Comparison of ENCODE assay signal across 17 cellular contexts in the genomic region with DNA sequence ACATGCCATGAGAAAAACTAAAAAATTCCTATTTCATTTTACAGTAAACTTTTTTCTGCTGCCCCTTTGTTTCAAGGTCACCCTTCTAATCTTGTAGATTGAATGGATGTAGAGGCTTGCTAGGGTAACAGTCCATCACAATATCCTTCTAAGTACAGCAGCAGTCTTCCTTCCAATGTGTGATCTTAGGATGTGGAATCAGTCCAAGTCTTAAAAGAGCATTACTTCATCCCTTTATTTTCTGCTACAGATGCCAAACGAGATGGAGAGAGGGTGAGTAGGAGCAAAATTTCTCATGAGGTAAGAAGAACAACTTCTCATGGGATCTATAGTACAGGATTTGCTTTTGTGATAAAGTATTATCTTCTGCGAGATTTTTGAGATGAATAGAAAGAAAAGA. TPM values are rescaled to one million over a fixed set of nuclear protein-coding genes. Genes with fewer than 3 reads are reported as not detected.
DNase-seq lines count a peak whose midpoint lies in the region; ATAC-seq, FAIRE-seq and TF ChIP-seq lines count a peak whose summit lies in the region.
"Had no signal": no experiment of that assay in that cellular context is flagged by ENCODE, and none has a peak within 500 bp of the region (broad histone marks: within the 10 kb centered on the region; RNA-seq: fewer than 3 reads in every experiment).

No MANE protein-coding gene starts in this region.

- H3K27me3 ChIP-seq in IMR-90 (ENCODE audit: control insufficient read depth, insufficient read depth, low read length) (no peaks in the 10 kb centered on the region; the same call in 1 of the 2 replicates), endothelial cell of umbilical vein (ENCODE audit: control insufficient read depth in 2 of 2, insufficient read depth in 2 of 2, low read length in 2 of 2) (no peaks in the 10 kb centered on the region), right cardiac atrium (ENCODE audit: control insufficient read depth, insufficient read depth) (no peaks in the 10 kb centered on the region), suprapubic skin (no peaks in the 10 kb centered on the region), endodermal cell (ENCODE audit: control insufficient read depth, insufficient read depth, low read length, poor library complexity, severe bottlenecking) (peaks cover 12% of the 10 kb centered on the region)
- H3K27me3 ChIP-seq: colonic mucosa, tibial nerve had no signal

- H3K4me1 ChIP-seq in IMR-90 (ENCODE audit: control insufficient read depth, insufficient read depth, low read length) = peaks cover 2% of the 10 kb centered on the region
- peaks cover 26% of the 10 kb centered on the region for H3K4me1 ChIP-seq in endothelial cell of umbilical vein (ENCODE audit: control insufficient read depth, extremely low read depth, insufficient read depth, low read length)
- peaks cover 2% of the 10 kb centered on the region for H3K4me1 ChIP-seq in right cardiac atrium (ENCODE audit: control insufficient read depth, insufficient read depth, low read length)
- peaks cover 24% of the 10 kb centered on the region for H3K4me1 ChIP-seq in suprapubic skin
- peaks cover 4% of the 10 kb centered on the region for H3K4me1 ChIP-seq in endodermal cell (ENCODE audit: control insufficient read depth, insufficient read depth, low read length)
- H3K4me1 ChIP-seq: colonic mucosa had no signal

- ATAC-seq in IMR-90 (ENCODE audit: low read depth) (no peak; the same call in 1 of the 2 replicates), right cardiac atrium (peak; percentile 54 to 71)

- H3K79me1 ChIP-seq in IMR-90 (ENCODE audit: low read depth in 1 of 2, low read length in 2 of 2) = no peaks in the 10 kb centered on the region

- H2AK9ac ChIP-seq in IMR-90 (replicated peaks; ENCODE audit: low read depth, low read length, poor library complexity) = no peak overlapping the region

- H4K5ac ChIP-seq in IMR-90 (ENCODE audit: low read depth, low read length) = no peak overlapping the region

- peaks cover 6% of the 10 kb centered on the region for H3K4me1 Mint-ChIP-seq in endodermal cell
- no peaks in the 10 kb centered on the region for H3K4me1 Mint-ChIP-seq in activated T-helper 1 cell treated with anti-CD3 and anti-CD28 coated beads, Interleukin-12 subunit alpha, Interleukin-12 subunit beta, Interleukin-2, Interleukin-4 antibody, amounts not matched to agents 30 ng/mL and 10 ng/mL and 1 ng/mL, durations not matched to agents 14 hours and 24 hours and 36 hours (ENCODE audit: low read depth)

- H3K18ac ChIP-seq in IMR-90 (ENCODE audit: low read depth, low read length) = no peak overlapping the region

- H3K9me3 ChIP-seq in IMR-90 (ENCODE audit: control insufficient read depth, insufficient read depth, low read length) = peaks cover 3% of the 10 kb centered on the region
- no peaks in the 10 kb centered on the region for H3K9me3 ChIP-seq in endothelial cell of umbilical vein (replicated peaks; ENCODE audit: control insufficient read depth, insufficient read depth, low read length)
- H3K9me3 ChIP-seq in right cardiac atrium (ENCODE audit: control insufficient read depth, low read length) = peaks cover 4% of the 10 kb centered on the region
- no peaks in the 10 kb centered on the region for H3K9me3 ChIP-seq in suprapubic skin
- H3K9me3 ChIP-seq in endodermal cell (ENCODE audit: control insufficient read depth, low read length) = peaks cover 12% of the 10 kb centered on the region
- H3K9me3 ChIP-seq: colonic mucosa had no signal

- no peak for TF ChIP-seq RAD21 in IMR-90 (IDR thresholded peaks at IDR 0.05; ENCODE audit: low read length)

- TF ChIP-seq CTCF in IMR-90 (conservative IDR thresholded peaks at IDR 0.05; ENCODE audit: low read depth, low read length) (no peak), endothelial cell of umbilical vein (IDR thresholded peaks at IDR 0.05; ENCODE audit: extremely low read depth in 1 of 2, insufficient read depth in 1 of 2, low read depth in 1 of 2, low read length in 2 of 2) (no peak), suprapubic skin (IDR thresholded peaks at IDR 0.05) (no peak), endodermal cell (conservative IDR thresholded peaks at IDR 0.05) (no peak)

- H3K27ac ChIP-seq in IMR-90 (ENCODE audit: insufficient read depth, low read length) (no peak overlapping the region), endothelial cell of umbilical vein (ENCODE audit: insufficient read depth, low read depth, low read length) (no peak overlapping the region), right cardiac atrium (ENCODE audit: low read length) (no peak overlapping the region), suprapubic skin (peak overlapping the region; percentile 53), endodermal cell (ENCODE audit: low read depth, low read length) (no peak overlapping the region)
- H3K27ac ChIP-seq: colonic mucosa had no signal

- intact Hi-C loops in IMR-90 (cut with micrococcal nuclease) = no loop called here
- intact Hi-C loops in endothelial cell of umbilical vein (cut with micrococcal nuclease) = loop anchor here (5.0 kb wide), 1 partner anchor 68 kb away; no protein-coding TSS in a partner anchor
- intact Hi-C loops in right cardiac atrium (cut with DNase I) = loop anchor here in 1 of 4 donors (10.0 kb wide), 1 partner anchor 60 kb away; no protein-coding TSS in a partner anchor
- intact Hi-C loops in activated T-helper 1 cell treated with anti-CD3 and anti-CD28 coated beads, Interleukin-12 subunit alpha, Interleukin-12 subunit beta, Interleukin-2, Interleukin-4 antibody, amounts not matched to agents 30 ng/mL and 10 ng/mL and 1 ng/mL, durations not matched to agents 14 hours and 24 hours and 36 hours (cut with micrococcal nuclease) = no loop called here

- POLR2A ChIA-PET in IMR-90 (lab: Charles Lee; ENCODE audit: unreplicated experiment) (no interaction called here), endothelial cell of umbilical vein (lab: Charles Lee) (no interaction called here)

- H3K9me1 ChIP-seq in IMR-90 (ENCODE audit: insufficient read depth, low read length) (no peaks in the 10 kb centered on the region), endothelial cell of umbilical vein (replicated peaks; ENCODE audit: control insufficient read depth, extremely low read depth, insufficient read depth, low read length) (no peaks in the 10 kb centered on the region)

- no peak overlapping the region for H3K4ac ChIP-seq in IMR-90 (ENCODE audit: low read depth, low read length)

- in situ Hi-C loops in IMR-90 (cut with MboI; ENCODE audit: low sequenced_read_pairs) (no loop called here), ACHN (cut with HindIII; ENCODE audit: low pct_ligation_motif_present, low pct_unique_long_range_greater_than_20kb, low sequenced_read_pairs) (no loop called here)

- H3K9ac ChIP-seq in IMR-90 (ENCODE audit: low read depth, low read length) = no peak overlapping the region
- no peak overlapping the region for H3K9ac ChIP-seq in endothelial cell of umbilical vein (replicated peaks; ENCODE audit: extremely low read depth, insufficient read depth, low read length)
- no peak overlapping the region for H3K9ac ChIP-seq in endodermal cell (ENCODE audit: extremely low read depth, low read length, poor library complexity, severe bottlenecking)

- no peak overlapping the region for H2BK15ac ChIP-seq in IMR-90 (ENCODE audit: low read depth, low read length)

- H3K27ac Mint-ChIP-seq in endodermal cell = no peak overlapping the region
- H3K27ac Mint-ChIP-seq in activated T-helper 1 cell treated with anti-CD3 and anti-CD28 coated beads, Interleukin-12 subunit alpha, Interleukin-12 subunit beta, Interleukin-2, Interleukin-4 antibody, amounts not matched to agents 30 ng/mL and 10 ng/mL and 1 ng/mL, durations not matched to agents 14 hours and 24 hours and 36 hours = no peak overlapping the region
- H3K27ac Mint-ChIP-seq: activated T-helper 2 cell treated with anti-CD3 and anti-CD28 coated beads, Interferon-gamma antibody, Interleukin-2, Interleukin-4, amounts not matched to agents 10 μg/mL and 5 μg/mL and 100 μg/mL, durations not matched to agents 14 hours and 24 hours and 36 hours had no signal

- H4K91ac ChIP-seq in IMR-90 (ENCODE audit: insufficient read depth, low read depth, low read length) = no peak overlapping the region

- no peak overlapping the region for H3K4me2 ChIP-seq in IMR-90 (ENCODE audit: low read depth, low read length)
- H3K4me2 ChIP-seq in endothelial cell of umbilical vein (ENCODE audit: insufficient read depth, low read length) = no peak overlapping the region

- no peak overlapping the region for H2BK20ac ChIP-seq in IMR-90 (ENCODE audit: low read depth, low read length)

- no peaks in the 10 kb centered on the region for H3K36me3 ChIP-seq in IMR-90 (ENCODE audit: control insufficient read depth, insufficient read depth, low read length)
- H3K36me3 ChIP-seq in endothelial cell of umbilical vein (ENCODE audit: control insufficient read depth in 2 of 2, extremely low read depth in 1 of 2, insufficient read depth in 2 of 2, low read length in 2 of 2) = no peaks in the 10 kb centered on the region
- H3K36me3 ChIP-seq in suprapubic skin = no peaks in the 10 kb centered on the region
- H3K36me3 ChIP-seq in endodermal cell (ENCODE audit: control insufficient read depth, insufficient read depth, low read length) = no peaks in the 10 kb centered on the region
- H3K36me3 ChIP-seq: colonic mucosa, tibial nerve had no signal

- WGBS in IMR-90 (ENCODE audit: extremely low coverage in 2 of 2, insufficient read length in 1 of 2), 2 experiments = no CpG with 5 or more reads among the region's 2 CpGs
- WGBS in right cardiac atrium = 31% methylated on average over 2 of the region's 2 CpGs
- WGBS in suprapubic skin = 32% methylated on average over 2 of the region's 2 CpGs
- 93 to 95% methylated on average over 2 of the region's 2 CpGs for WGBS in endodermal cell (ENCODE audit: insufficient coverage in 1 of 2, insufficient read length in 1 of 2), 2 experiments

- H4K8ac ChIP-seq in IMR-90 (ENCODE audit: low read depth in 2 of 2, low read length in 2 of 2) = no peak overlapping the region

- TF ChIP-seq POLR2A in IMR-90 (IDR thresholded peaks at IDR 0.05; ENCODE audit: low read depth, low read length) (no peak), endothelial cell of umbilical vein (IDR thresholded peaks at IDR 0.05; ENCODE audit: low read depth, low read length) (no peak), suprapubic skin (IDR thresholded peaks at IDR 0.05) (no peak)

- dilution Hi-C loops in IMR-90 (cut with HindIII; ENCODE audit: low sequenced_read_pairs, unreplicated experiment) = no loop called here
- dilution Hi-C loops in endothelial cell of umbilical vein (cut with MboI; ENCODE audit: extremely low pct_ligation_motif_present, low sequenced_read_pairs) = no loop called here

- no peaks in the 10 kb centered on the region for H3K27me3 Mint-ChIP-seq in endodermal cell (ENCODE audit: insufficient read depth)
- H3K27me3 Mint-ChIP-seq in activated T-helper 1 cell treated with anti-CD3 and anti-CD28 coated beads, Interleukin-12 subunit alpha, Interleukin-12 subunit beta, Interleukin-2, Interleukin-4 antibody, amounts not matched to agents 30 ng/mL and 10 ng/mL and 1 ng/mL, durations not matched to agents 14 hours and 24 hours and 36 hours (ENCODE audit: insufficient read depth) = peaks cover 13% of the 10 kb centered on the region

- H2BK5ac ChIP-seq in IMR-90 (ENCODE audit: low read depth, low read length, poor library complexity, severe bottlenecking) = no peak overlapping the region

- no peaks in the 10 kb centered on the region for H3K36me3 Mint-ChIP-seq in endodermal cell (ENCODE audit: low read depth)
- H3K36me3 Mint-ChIP-seq in activated T-helper 1 cell treated with anti-CD3 and anti-CD28 coated beads, Interleukin-12 subunit alpha, Interleukin-12 subunit beta, Interleukin-2, Interleukin-4 antibody, amounts not matched to agents 30 ng/mL and 10 ng/mL and 1 ng/mL, durations not matched to agents 14 hours and 24 hours and 36 hours (ENCODE audit: low read depth) = no peaks in the 10 kb centered on the region

- FAIRE-seq in endothelial cell of umbilical vein (lab: Jason Lieb, UNC) = no peak
- FAIRE-seq: GM18507 had no signal

- H3K23ac ChIP-seq in IMR-90 (ENCODE audit: low read depth, low read length) = no peak overlapping the region

- BruUV-seq in IMR-90 (replicated peaks; lab: Mats Ljungman, UMichigan) (no TSS peak), endothelial cell of umbilical vein (replicated peaks; lab: Mats Ljungman, UMichigan) (no TSS peak)

- no peak overlapping the region for H3K4me3 Mint-ChIP-seq in endodermal cell
- no peak overlapping the region for H3K4me3 Mint-ChIP-seq in activated T-helper 1 cell treated with anti-CD3 and anti-CD28 coated beads, Interleukin-12 subunit alpha, Interleukin-12 subunit beta, Interleukin-2, Interleukin-4 antibody, amounts not matched to agents 30 ng/mL and 10 ng/mL and 1 ng/mL, durations not matched to agents 14 hours and 24 hours and 36 hours

- H3K79me2 ChIP-seq in endothelial cell of umbilical vein (ENCODE audit: control insufficient read depth, insufficient read depth, low read length) = no peaks in the 10 kb centered on the region

- no peak overlapping the region for H3K4me3 ChIP-seq in IMR-90 (ENCODE audit: insufficient read depth, low read depth, low read length)
- H3K4me3 ChIP-seq in endothelial cell of umbilical vein (replicated peaks in 1 of 3; ENCODE audit: insufficient read depth in 1 of 3, low read depth in 1 of 3, low read length in 3 of 3) = no peak overlapping the region
- H3K4me3 ChIP-seq in right cardiac atrium (ENCODE audit: low read length) = no peak overlapping the region
- H3K4me3 ChIP-seq in suprapubic skin = no peak overlapping the region
- H3K4me3 ChIP-seq in endodermal cell (ENCODE audit: low read length) = no peak overlapping the region
- H3K4me3 ChIP-seq: colonic mucosa had no signal

- H3K14ac ChIP-seq in IMR-90 (replicated peaks; ENCODE audit: low read depth, low read length) = no peak overlapping the region

- CTCF ChIA-PET in IMR-90 (lab: Yijun Ruan, JAX) (no interaction called here), endothelial cell of umbilical vein (lab: Charles Lee) (interaction anchor here (1.7 kb wide), 1 partner anchor 91 kb away, joined by 6 read pairs; no protein-coding TSS in a partner anchor)

- H2AFZ ChIP-seq in IMR-90 (replicated peaks; ENCODE audit: low read length, poor library complexity) (no peak overlapping the region), endothelial cell of umbilical vein (ENCODE audit: low read depth, low read length) (no peak overlapping the region)

- H3K9me3 Mint-ChIP-seq in endodermal cell = peaks cover 11% of the 10 kb centered on the region
- H3K9me3 Mint-ChIP-seq in activated T-helper 1 cell treated with anti-CD3 and anti-CD28 coated beads, Interleukin-12 subunit alpha, Interleukin-12 subunit beta, Interleukin-2, Interleukin-4 antibody, amounts not matched to agents 30 ng/mL and 10 ng/mL and 1 ng/mL, durations not matched to agents 14 hours and 24 hours and 36 hours = peaks cover 19% of the 10 kb centered on the region

- H2AK5ac ChIP-seq in IMR-90 (ENCODE audit: low read depth, low read length) = no peak overlapping the region

- H3K56ac ChIP-seq in IMR-90 (ENCODE audit: extremely low read depth, insufficient read depth, low read length) = no peak overlapping the region

- DNase-seq in IMR-90 = peak; percentile 36
- DNase-seq in endothelial cell of umbilical vein (ENCODE audit: low read depth, low spot score) = peak; percentile 79
- no peak for DNase-seq in right cardiac atrium
- DNase-seq in suprapubic skin (ENCODE audit: low spot score in 2 of 2) = no peak
- DNase-seq in ACHN = no peak
- no peak for DNase-seq in HPDE6-E6E7 (ENCODE audit: extremely low spot score)
- no peak for DNase-seq in endodermal cell
- DNase-seq in activated T-helper 1 cell treated with anti-CD3 and anti-CD28 coated beads, Interleukin-12 subunit alpha, Interleukin-12 subunit beta, Interleukin-2, Interleukin-4 antibody, amounts not matched to agents 30 ng/mL and 10 ng/mL and 1 ng/mL, durations not matched to agents 14 hours and 24 hours and 36 hours (ENCODE audit: low spot score) = no peak
- DNase-seq: activated CD8-positive, alpha-beta memory T cell treated with anti-CD3 and anti-CD28 coated beads for 24 hours; amniotic stem cell; colonic mucosa; NCI-H2029; NCI-H748 treated with DMSO at 0.1 percent for 48 hours had no signal

- no peaks in the 10 kb centered on the region for H4K20me1 ChIP-seq in IMR-90 (ENCODE audit: insufficient read depth, low read length)
- no peaks in the 10 kb centered on the region for H4K20me1 ChIP-seq in endothelial cell of umbilical vein (replicated peaks; ENCODE audit: control insufficient read depth, extremely low read depth, insufficient read depth, low read length)

- TF ChIP-seq EP300 in suprapubic skin (IDR thresholded peaks at IDR 0.05) = no peak

- H2BK120ac ChIP-seq in IMR-90 (ENCODE audit: low read depth, low read length) = no peak overlapping the region

RNA-seq across cellular contexts. Expression of gene IL33, which starts 0.7 kb away (rescaled TPM):
- total RNA-seq in IMR-90 (2012; rRNA removed) = not detected in 2 replicates
- polyA plus RNA-seq in IMR-90 (2012; rRNA removed) = not detected in 2 replicates
- polyA plus RNA-seq in IMR-90 (2012; cell fraction: cytosol; rRNA removed) = not detected in 2 replicates
- 0.03 TPM in 1 of 2 replicates, not detected in the other for polyA plus RNA-seq in IMR-90 (2012; cell fraction: nucleus; rRNA removed; ENCODE audit: low replicate concordance)
- 8.5 and 13.8 TPM in 2 replicates for total RNA-seq in endothelial cell of umbilical vein
- polyA plus RNA-seq in endothelial cell of umbilical vein = 6.0 and 8.7 TPM in 2 replicates
- polyA plus RNA-seq in endothelial cell of umbilical vein (2011; cell fraction: cytosol; rRNA removed) = 4.5 and 5.9 TPM in 2 replicates
- 6.8 and 7.6 TPM in 2 replicates for polyA plus RNA-seq in endothelial cell of umbilical vein (2011; cell fraction: nucleus; rRNA removed)
- 2.5 and 3.1 TPM in 2 replicates for polyA plus RNA-seq in endothelial cell of umbilical vein (2012)
- polyA minus RNA-seq in endothelial cell of umbilical vein = 2.8 and 6.6 TPM in 2 replicates
- not detected for polyA minus RNA-seq in endothelial cell of umbilical vein (2011; cell fraction: cytosol; rRNA and poly(A)+ RNA removed)
- 5.2 and 6.1 TPM in 2 replicates for polyA minus RNA-seq in endothelial cell of umbilical vein (2011; cell fraction: nucleus; rRNA and poly(A)+ RNA removed)
- total RNA-seq in right cardiac atrium = 10 to 100 TPM; 45.2 to 79.1 (median 57.0) TPM
- polyA plus RNA-seq in right cardiac atrium = 42.0 TPM
- total RNA-seq in suprapubic skin = 10 to 100 TPM; 11.3 to 37.3 (median 25.6) TPM
- total RNA-seq in endodermal cell = under 1 TPM; 0.33 to 0.97 TPM
- polyA plus RNA-seq in endodermal cell (2013, experiment 1 of 2) = not detected
- polyA plus RNA-seq in endodermal cell (2013, experiment 2 of 2) = not detected
- total RNA-seq in activated T-helper 1 cell treated with anti-CD3 and anti-CD28 coated beads, Interleukin-12 subunit alpha, Interleukin-12 subunit beta, Interleukin-2, Interleukin-4 antibody, amounts not matched to agents 30 ng/mL and 10 ng/mL and 1 ng/mL, durations not matched to agents 14 hours and 24 hours and 36 hours = not detected in 2 replicates
- total RNA-seq: activated T-helper 2 cell treated with anti-CD3 and anti-CD28 coated beads, Interferon-gamma antibody, Interleukin-2, Interleukin-4, amounts not matched to agents 10 μg/mL and 5 μg/mL and 100 μg/mL, durations not matched to agents 14 hours and 24 hours and 36 hours had no signal
- polyA plus RNA-seq: BJ had no signal

Comparison
In these comparisons a context has a peak if more than half of its experiments do, and no peak if none do; other contexts are left out.
1. DNase-seq: peak in IMR-90 (single experiment) and endothelial cell of umbilical vein (single experiment); none in right cardiac atrium (0 of 3), suprapubic skin (0 of 2), ACHN (single experiment), HPDE6-E6E7 (single experiment), endodermal cell (single experiment) and activated T-helper 1 cell treated with anti-CD3 and anti-CD28 coated beads, Interleukin-12 subunit alpha, Interleukin-12 subunit beta, Interleukin-2, Interleukin-4 antibody, amounts not matched to agents 30 ng/mL and 10 ng/mL and 1 ng/mL, durations not matched to agents 14 hours and 24 hours and 36 hours (single experiment).